ENCODE assay signal across 19 cellular contexts in genomic region chr12:91346827-91347226, GRCh38.
DNase-seq lines count a peak whose midpoint lies in the region; ATAC-seq, FAIRE-seq and TF ChIP-seq lines count a peak whose summit lies in the region.
"Had no signal": no experiment of that assay in that cellular context is flagged by ENCODE, and none has a peak within 500 bp of the region (broad histone marks: within the 10 kb centered on the region; RNA-seq: fewer than 3 reads in every experiment).

No MANE protein-coding gene starts in this region.

- H3K4me1 ChIP-seq in A549 (no peaks in the 10 kb centered on the region), IMR-90 (ENCODE audit: control insufficient read depth, insufficient read depth, low read length) (peaks cover 5% of the 10 kb centered on the region)
- H3K4me1 ChIP-seq: Caco-2, HAP-1 had no signal

- H3K4ac ChIP-seq in IMR-90 (ENCODE audit: low read depth, low read length) = peak overlapping the region; percentile 48; the same call in 1 of the 2 replicates

- H3K36me3 ChIP-seq in IMR-90 (ENCODE audit: control insufficient read depth, insufficient read depth, low read length) = no peaks in the 10 kb centered on the region
- H3K36me3 ChIP-seq: HAP-1 had no signal

- H3K4me3 ChIP-seq in A549 (no peak overlapping the region), IMR-90 (ENCODE audit: insufficient read depth, low read depth, low read length) (no peak overlapping the region)
- H3K4me3 ChIP-seq: GM12878, GM23338, HAP-1 had no signal

- H2BK20ac ChIP-seq in IMR-90 (ENCODE audit: low read depth, low read length) = peak overlapping the region; percentile 54; the same call in 1 of the 2 replicates

- no peaks in the 10 kb centered on the region for H3K9me1 ChIP-seq in IMR-90 (ENCODE audit: insufficient read depth, low read length)

- H2BK15ac ChIP-seq in IMR-90 (ENCODE audit: low read depth, low read length) = no peak overlapping the region

- no peaks in the 10 kb centered on the region for H3K9me3 ChIP-seq in A549
- H3K9me3 ChIP-seq in IMR-90 (ENCODE audit: control insufficient read depth, insufficient read depth, low read length) = no peaks in the 10 kb centered on the region
- H3K9me3 ChIP-seq: Caco-2, HAP-1 had no signal

- DNase-seq in A549 (ENCODE audit: low read depth in 1 of 2, low spot score in 1 of 2) (no peak), IMR-90 (no peak), mesothelial cell of epicardium (ENCODE audit: low spot score in 2 of 2, unreplicated experiment in 2 of 2) (no peak), LoVo (ENCODE audit: low spot score) (no peak), GM03348 (ENCODE audit: low spot score) (no peak)
- no peak for DNase-seq in activated T-cell treated with anti-CD3 and anti-CD28 coated beads, Interleukin-2, amount 50 U/mL, for 1 hour
- DNase-seq: 8988T; C1 segment of cervical spinal cord; Caco-2; CD4-positive, alpha-beta memory T cell; DMS153; DND-41; HFFc6 had no signal

- no peak overlapping the region for H4K8ac ChIP-seq in IMR-90 (ENCODE audit: low read depth in 2 of 2, low read length in 2 of 2)

- H3K9ac ChIP-seq in IMR-90 (ENCODE audit: low read depth, low read length) = no peak overlapping the region

- no peak overlapping the region for H2AFZ ChIP-seq in IMR-90 (replicated peaks; ENCODE audit: low read length, poor library complexity)
- H2AFZ ChIP-seq: GM23338 had no signal

- peak overlapping the region; percentile 45; the same call in 1 of the 2 replicates for H4K5ac ChIP-seq in IMR-90 (ENCODE audit: low read depth, low read length)

- H3K4me1 Mint-ChIP-seq in mesothelial cell of epicardium = peaks cover 23% of the 10 kb centered on the region
- H3K4me1 Mint-ChIP-seq: CD4-positive, alpha-beta memory T cell; GM23338 had no signal

- no peaks in the 10 kb centered on the region for H3K27me3 Mint-ChIP-seq in mesothelial cell of epicardium (ENCODE audit: low read depth)

- TF ChIP-seq RAD21 in A549 (conservative IDR thresholded peaks at IDR 0.05 in 1 of 2, IDR thresholded peaks at IDR 0.05 in 1 of 2) (no peak), IMR-90 (IDR thresholded peaks at IDR 0.05; ENCODE audit: low read length) (no peak)

- WGBS in A549 (ENCODE audit: missing lambda C conversion rate) = 48% methylated on average over 1 of the region's 1 CpG
- no CpG with 5 or more reads among the region's 1 CpG for WGBS in IMR-90 (ENCODE audit: extremely low coverage in 2 of 2, insufficient read length in 1 of 2), 2 experiments

- intact Hi-C loops in IMR-90 (cut with micrococcal nuclease) = no loop called here

- no TSS peak for BruUV-seq in IMR-90 (replicated peaks; lab: Mats Ljungman, UMichigan)

- no peak overlapping the region for H3K4me3 Mint-ChIP-seq in mesothelial cell of epicardium
- H3K4me3 Mint-ChIP-seq: CD4-positive, alpha-beta memory T cell; GM23338; HFFc6 had no signal

- no peak for TF ChIP-seq CTCF in A549 (IDR thresholded peaks at IDR 0.05)
- no peak for TF ChIP-seq CTCF in IMR-90 (conservative IDR thresholded peaks at IDR 0.05; ENCODE audit: low read depth, low read length)
- no peak for TF ChIP-seq CTCF in mesothelial cell of epicardium (IDR thresholded peaks at IDR 0.05; ENCODE audit: unreplicated experiment)

- FAIRE-seq in A549 (lab: Jason Lieb, UNC) = no peak
- FAIRE-seq: G401.6, GM12878, GM19239, H54 had no signal

- H2AK5ac ChIP-seq in IMR-90 (ENCODE audit: low read depth, low read length) = no peak overlapping the region

- H3K4me2 ChIP-seq in A549 (no peak overlapping the region), IMR-90 (ENCODE audit: low read depth, low read length) (no peak overlapping the region)
- H3K4me2 ChIP-seq: GM23338 had no signal

- no peak overlapping the region for H2BK5ac ChIP-seq in IMR-90 (ENCODE audit: low read depth, low read length, poor library complexity, severe bottlenecking)

- no peak overlapping the region for H3K23ac ChIP-seq in IMR-90 (ENCODE audit: low read depth, low read length)

- no peaks in the 10 kb centered on the region for H3K79me1 ChIP-seq in IMR-90 (ENCODE audit: low read depth in 1 of 2, low read length in 2 of 2)

- TF ChIP-seq POLR2A in A549 (IDR thresholded peaks at IDR 0.05; ENCODE audit: low read length) = no peak
- TF ChIP-seq POLR2A in IMR-90 (IDR thresholded peaks at IDR 0.05; ENCODE audit: low read depth, low read length) = no peak

- in situ Hi-C loops in IMR-90 (cut with MboI; ENCODE audit: low sequenced_read_pairs) = no loop called here

- H3K27ac ChIP-seq in A549 (no peak overlapping the region), IMR-90 (ENCODE audit: insufficient read depth, low read length) (peak overlapping the region; percentile 88; the same call in 1 of the 2 replicates)

- peak overlapping the region; percentile 81; the same call in 1 of the 2 replicates for H3K18ac ChIP-seq in IMR-90 (ENCODE audit: low read depth, low read length)

- TF ChIP-seq EP300 in A549 (IDR thresholded peaks at IDR 0.05) = no peak

- no peaks in the 10 kb centered on the region for H3K36me3 Mint-ChIP-seq in mesothelial cell of epicardium
- H3K36me3 Mint-ChIP-seq: CD4-positive, alpha-beta memory T cell had no signal

- no peaks in the 10 kb centered on the region for H4K20me1 ChIP-seq in IMR-90 (ENCODE audit: insufficient read depth, low read length)

- POLR2A ChIA-PET in A549 (lab: Yijun Ruan, JAX) = no interaction called here
- POLR2A ChIA-PET in IMR-90 (lab: Charles Lee; ENCODE audit: unreplicated experiment) = no interaction called here

- H2BK120ac ChIP-seq in IMR-90 (ENCODE audit: low read depth, low read length) = no peak overlapping the region; the same call in 1 of the 2 replicates

- H4K91ac ChIP-seq in IMR-90 (ENCODE audit: insufficient read depth, low read depth, low read length) = peak overlapping the region; percentile 63

- no peak for ATAC-seq in A549
- ATAC-seq in IMR-90 (ENCODE audit: low read depth) = no peak
- ATAC-seq: GM12878, GM23338 had no signal

- H3K9me3 Mint-ChIP-seq in mesothelial cell of epicardium = peaks cover 3% of the 10 kb centered on the region
- H3K9me3 Mint-ChIP-seq: HFFc6 had no signal

- no peak overlapping the region for H2AK9ac ChIP-seq in IMR-90 (replicated peaks; ENCODE audit: low read depth, low read length, poor library complexity)

- CTCF ChIA-PET in A549 (lab: Yijun Ruan, JAX) (interaction anchor here (3.1 kb wide), 1 partner anchor 9 kb away, joined by 12 read pairs; no protein-coding TSS in a partner anchor), IMR-90 (lab: Yijun Ruan, JAX) (interaction anchor here (1.5 kb wide), 1 partner anchor 8 kb away, joined by 3 read pairs; no protein-coding TSS in a partner anchor)

- no peak overlapping the region for H3K14ac ChIP-seq in IMR-90 (replicated peaks; ENCODE audit: low read depth, low read length)

- H3K56ac ChIP-seq in IMR-90 (ENCODE audit: extremely low read depth, insufficient read depth, low read length) = no peak overlapping the region

- no peaks in the 10 kb centered on the region for H3K27me3 ChIP-seq in IMR-90 (ENCODE audit: control insufficient read depth, insufficient read depth, low read length)

- dilution Hi-C loops in IMR-90 (cut with HindIII; ENCODE audit: low sequenced_read_pairs, unreplicated experiment) = loop anchor here (25.0 kb wide), 1 partner anchor 360 kb away; no protein-coding TSS in a partner anchor

- peak overlapping the region; percentile 43 for H3K27ac Mint-ChIP-seq in mesothelial cell of epicardium
- H3K27ac Mint-ChIP-seq: CD4-positive, alpha-beta memory T cell; GM23338; HFFc6 had no signal

TF ChIP-seq in A549, 52 proteins besides CTCF, POLR2A, EP300 and RAD21:
- peak; percentile 80 for TF ChIP-seq MAFK (IDR thresholded peaks at IDR 0.05; ENCODE audit: partially characterized antibody)
- no peak for TF ChIP-seq EHMT2 (IDR thresholded peaks at IDR 0.05; ENCODE audit: low read depth)

TF ChIP-seq in IMR-90, 13 proteins besides CTCF, POLR2A, EP300 and RAD21:
- no peak for TF ChIP-seq NFE2L2 (IDR thresholded peaks at IDR 0.05; ENCODE audit: low read depth, low read length)
- no peak for TF ChIP-seq MXI1 (IDR thresholded peaks at IDR 0.05; ENCODE audit: borderline replicate concordance, low read depth, low read length)
- TF ChIP-seq RCOR1 (IDR thresholded peaks at IDR 0.05; ENCODE audit: insufficient replicate concordance, low read length) = no peak
- TF ChIP-seq MAFK (IDR thresholded peaks at IDR 0.05; ENCODE audit: low read depth, low read length) = peak; percentile 89
- TF ChIP-seq, protein P1, sequence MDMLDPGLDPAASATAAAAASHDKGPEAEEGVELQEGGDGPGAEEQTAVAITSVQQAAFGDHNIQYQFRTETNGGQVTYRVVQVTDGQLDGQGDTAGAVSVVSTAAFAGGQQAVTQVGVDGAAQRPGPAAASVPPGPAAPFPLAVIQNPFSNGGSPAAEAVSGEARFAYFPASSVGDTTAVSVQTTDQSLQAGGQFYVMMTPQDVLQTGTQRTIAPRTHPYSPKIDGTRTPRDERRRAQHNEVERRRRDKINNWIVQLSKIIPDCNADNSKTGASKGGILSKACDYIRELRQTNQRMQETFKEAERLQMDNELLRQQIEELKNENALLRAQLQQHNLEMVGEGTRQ (IDR thresholded peaks at IDR 0.05; ENCODE audit: low read depth, low read length) = no peak
